Comparison of ENCODE assay signal across 21 cellular contexts in the genomic region with DNA sequence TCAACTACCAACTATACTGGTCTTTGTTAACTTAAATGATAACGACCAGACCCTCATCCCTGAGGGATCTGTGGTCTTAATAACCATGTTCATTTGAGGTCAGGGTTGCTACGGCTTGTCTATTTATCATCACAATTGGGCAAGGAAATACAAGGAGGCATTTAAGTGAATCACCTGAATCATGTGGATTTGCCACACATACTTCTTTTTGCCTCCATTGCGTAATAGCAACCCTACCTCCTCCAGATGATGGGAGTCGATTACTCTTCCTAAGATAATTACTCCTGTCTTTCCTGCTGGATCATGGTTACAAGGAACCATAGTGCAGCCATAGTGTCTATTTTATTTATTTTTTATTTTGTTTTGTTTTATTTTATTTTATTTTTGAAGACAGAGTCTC. TPM values are rescaled to one million over a fixed set of nuclear protein-coding genes. Genes with fewer than 3 reads are reported as not detected.
A peak's percentile ranks its signal among the peaks of the same experiment; 100 is the strongest.
DNase-seq lines count a peak whose midpoint lies in the region; ATAC-seq, FAIRE-seq and TF ChIP-seq lines count a peak whose summit lies in the region.
"Had no signal": no experiment of that assay in that cellular context is flagged by ENCODE, and none has a peak within 500 bp of the region (broad histone marks: within the 10 kb centered on the region; RNA-seq: fewer than 3 reads in every experiment).

No MANE protein-coding gene starts in this region.

- H3K9me3 Mint-ChIP-seq in stimulated activated naive CD8-positive, alpha-beta T cell treated with anti-CD3 and anti-CD28 coated beads, Interleukin-15, amount 100 ng/mL, for 72 hours: no peaks in the 10 kb centered on the region

- intact Hi-C loops in uterus (cut with DNase I; ENCODE audit: low total_unique reads): no loop called here
- intact Hi-C loops in esophagus squamous epithelium (cut with DNase I): no loop called here

- H3K36me3 ChIP-seq in uterus: no peaks in the 10 kb centered on the region
- H3K36me3 ChIP-seq in esophagus squamous epithelium: peaks cover 0 to 28% (median 6%) of the 10 kb centered on the region in 3 donors
- H3K36me3 ChIP-seq: SJCRH30 had no signal

- TF ChIP-seq EP300 in A549 (IDR thresholded peaks at IDR 0.05): no peak

- TF ChIP-seq CTCF in A549 (IDR thresholded peaks at IDR 0.05): no peak
- TF ChIP-seq CTCF in uterus (IDR thresholded peaks at IDR 0.05): no peak
- TF ChIP-seq CTCF in esophagus squamous epithelium (IDR thresholded peaks at IDR 0.05): no peak

- no peak for TF ChIP-seq RAD21 in A549 (conservative IDR thresholded peaks at IDR 0.05 in 1 of 2, IDR thresholded peaks at IDR 0.05 in 1 of 2)

- H3K27me3 ChIP-seq in uterus: no peaks in the 10 kb centered on the region
- H3K27me3 ChIP-seq in esophagus squamous epithelium: no peaks in the 10 kb centered on the region
- H3K27me3 ChIP-seq: SJCRH30 had no signal

- no peak overlapping the region for H3K4me2 ChIP-seq in A549
- H3K4me2 ChIP-seq: KMS-11 had no signal

- no peak overlapping the region for H3K4me3 Mint-ChIP-seq in stimulated activated naive CD8-positive, alpha-beta T cell treated with anti-CD3 and anti-CD28 coated beads, Interleukin-15, amount 100 ng/mL, for 72 hours
- H3K4me3 Mint-ChIP-seq: CD14-positive monocyte had no signal

- DNase-seq in A549 (ENCODE audit: low read depth in 1 of 2, low spot score in 1 of 2) (no peak), HT1080 (ENCODE audit: low read depth) (peak; percentile 42), amniotic epithelial cell (ENCODE audit: low read depth) (peak; percentile 69), uterus (no peak), esophagus squamous epithelium (lab: John Stamatoyannopoulos, UW) (no peak)
- no peak for DNase-seq in stimulated activated naive CD8-positive, alpha-beta T cell treated with anti-CD3 and anti-CD28 coated beads, Interleukin-15, amount 100 ng/mL, for 72 hours
- DNase-seq: DMS53, EL, GM23248, HCEC 1CT, MV-4-11, NCI-H1105 treated with DMSO at 0.1 percent for 48 hours, NCI-H2029 treated with DMSO at 0.1 percent for 48 hours, NCI-H524 treated with DMSO at 0.1 percent for 48 hours, NCI-H82, SJCRH30 had no signal

- POLR2A ChIA-PET in A549 (lab: Yijun Ruan, JAX): no interaction called here

- CTCF ChIA-PET in A549 (lab: Yijun Ruan, JAX): no interaction called here

- 90% methylated on average over 4 of the region's 4 CpGs for WGBS in A549 (ENCODE audit: missing lambda C conversion rate)
- WGBS in esophagus squamous epithelium, 2 donors: 86 to 90% methylated on average over 4 of the region's 4 CpGs

- ATAC-seq in A549: no peak
- ATAC-seq in esophagus mucosa: peak; percentile 64
- no peak for ATAC-seq in stimulated activated naive CD8-positive, alpha-beta T cell treated with anti-CD3 and anti-CD28 coated beads, Interleukin-15, amount 100 ng/mL, for 72 hours
- no peak for ATAC-seq in GM21619 (IDR thresholded peaks at IDR 0.05; ENCODE audit: unreplicated experiment)
- ATAC-seq: Panc1 had no signal

- H3K27ac ChIP-seq in A549 (no peak overlapping the region), uterus (no peak overlapping the region), esophagus squamous epithelium (no peak overlapping the region)
- H3K27ac ChIP-seq: GM23248, KMS-11, SJCRH30 had no signal

- H3K9me3 ChIP-seq in A549: no peaks in the 10 kb centered on the region
- H3K9me3 ChIP-seq in uterus: no peaks in the 10 kb centered on the region
- no peaks in the 10 kb centered on the region for H3K9me3 ChIP-seq in esophagus squamous epithelium
- H3K9me3 ChIP-seq: SJCRH30 had no signal

- H3K4me3 ChIP-seq in A549 (no peak overlapping the region), uterus (no peak overlapping the region), esophagus squamous epithelium (no peak overlapping the region)
- H3K4me3 ChIP-seq: GM23248, SJCRH30 had no signal

- FAIRE-seq in A549 (lab: Jason Lieb, UNC): no peak

- no peak for TF ChIP-seq POLR2A in A549 (IDR thresholded peaks at IDR 0.05; ENCODE audit: low read length)
- TF ChIP-seq POLR2A in uterus (IDR thresholded peaks at IDR 0.05): no peak
- TF ChIP-seq POLR2A in esophagus squamous epithelium (IDR thresholded peaks at IDR 0.05): no peak

- H3K27me3 Mint-ChIP-seq in stimulated activated naive CD8-positive, alpha-beta T cell treated with anti-CD3 and anti-CD28 coated beads, Interleukin-15, amount 100 ng/mL, for 72 hours: no peaks in the 10 kb centered on the region

- H3K27ac Mint-ChIP-seq in stimulated activated naive CD8-positive, alpha-beta T cell treated with anti-CD3 and anti-CD28 coated beads, Interleukin-15, amount 100 ng/mL, for 72 hours: no peak overlapping the region

- H3K4me1 Mint-ChIP-seq in stimulated activated naive CD8-positive, alpha-beta T cell treated with anti-CD3 and anti-CD28 coated beads, Interleukin-15, amount 100 ng/mL, for 72 hours: no peaks in the 10 kb centered on the region
- H3K4me1 Mint-ChIP-seq: CD14-positive monocyte had no signal

- H3K4me1 ChIP-seq in A549 (no peaks in the 10 kb centered on the region), uterus (no peaks in the 10 kb centered on the region), esophagus squamous epithelium (no peaks in the 10 kb centered on the region)
- H3K4me1 ChIP-seq: SJCRH30 had no signal

TF ChIP-seq in A549, 52 proteins besides CTCF, POLR2A, EP300 and RAD21:
- TF ChIP-seq RNF2 (IDR thresholded peaks at IDR 0.05; ENCODE audit: borderline replicate concordance, low read depth): no peak
- no peak for TF ChIP-seq MYC (IDR thresholded peaks at IDR 0.05; ENCODE audit: borderline replicate concordance, low read length)
- no peak for TF ChIP-seq NR3C1 (IDR thresholded peaks at IDR 0.05)
- no peak for TF ChIP-seq TFCP2L1 (CRISPR knock-in tag; IDR thresholded peaks at IDR 0.05)
- no peak for TF ChIP-seq SMC3 (IDR thresholded peaks at IDR 0.05)
- peak; percentile 35 to 68; a peak in 2 of 4 replicates for TF ChIP-seq CEBPB (IDR thresholded peaks at IDR 0.05)
- TF ChIP-seq, protein P1, sequence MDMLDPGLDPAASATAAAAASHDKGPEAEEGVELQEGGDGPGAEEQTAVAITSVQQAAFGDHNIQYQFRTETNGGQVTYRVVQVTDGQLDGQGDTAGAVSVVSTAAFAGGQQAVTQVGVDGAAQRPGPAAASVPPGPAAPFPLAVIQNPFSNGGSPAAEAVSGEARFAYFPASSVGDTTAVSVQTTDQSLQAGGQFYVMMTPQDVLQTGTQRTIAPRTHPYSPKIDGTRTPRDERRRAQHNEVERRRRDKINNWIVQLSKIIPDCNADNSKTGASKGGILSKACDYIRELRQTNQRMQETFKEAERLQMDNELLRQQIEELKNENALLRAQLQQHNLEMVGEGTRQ (IDR thresholded peaks at IDR 0.05): no peak
- no peak for TF ChIP-seq FOSL2 (IDR thresholded peaks at IDR 0.05)
- no peak for TF ChIP-seq FOSL2 (CRISPR knock-in tag; IDR thresholded peaks at IDR 0.05)

RNA-seq across cellular contexts. Expression of a gene that starts 42.2 kb away (rescaled TPM):
- polyA plus RNA-seq in A549 (2011; rRNA removed) (5.6 and 6.2 TPM in 2 replicates), A549 (2017; fragmentation: RNase III; extraction: RNeasy Plus Mini Kit Qiagen cat#74134 plus additional on column Dnase treatment) (2.5 to 3.5 TPM (median 2.9 TPM) in 3 replicates)
- 2.4 and 3.5 TPM in 2 replicates for polyA plus RNA-seq in A549 (2012; cell fraction: cytosol; rRNA removed)
- polyA plus RNA-seq in A549 (2012; cell fraction: nucleus; rRNA removed): 2.4 and 2.9 TPM in 2 replicates
- polyA minus RNA-seq in A549 (2011; rRNA and poly(A)+ RNA removed): 6.3 and 6.5 TPM in 2 replicates
- 4.7 and 4.8 TPM in 2 replicates for total RNA-seq in HT1080 (2014; rRNA removed; shearing (Covaris generic))
- polyA plus RNA-seq in HT1080 (2015; cell fraction: cytosol; rRNA removed): 5.9 and 7.0 TPM in 2 replicates
- 4.9 and 5.2 TPM in 2 replicates for polyA plus RNA-seq in HT1080 (2015; cell fraction: nucleus; rRNA removed)
- total RNA-seq in esophagus mucosa (3.3 TPM), uterus (10 to 100 TPM in 2 of 4 donors, 1 to 10 TPM in 2; 6.7 to 28.2 (median 11.9) TPM), esophagus squamous epithelium (10 to 100 TPM in 1 of 4 donors, 1 to 10 TPM in 3; 5.9 to 20.2 (median 7.0) TPM)

Comparison
In these comparisons a context has a peak if more than half of its experiments do, and no peak if none do; other contexts are left out.
1. DNase-seq: peak in HT1080 (single experiment) and amniotic epithelial cell (single experiment); none in A549 (0 of 2), uterus (0 of 2), stimulated activated naive CD8-positive, alpha-beta T cell treated with anti-CD3 and anti-CD28 coated beads, Interleukin-15, amount 100 ng/mL, for 72 hours (0 of 2) and esophagus squamous epithelium (single experiment).